Comparison of ENCODE assay signal across 15 cellular contexts in the genomic region with DNA sequence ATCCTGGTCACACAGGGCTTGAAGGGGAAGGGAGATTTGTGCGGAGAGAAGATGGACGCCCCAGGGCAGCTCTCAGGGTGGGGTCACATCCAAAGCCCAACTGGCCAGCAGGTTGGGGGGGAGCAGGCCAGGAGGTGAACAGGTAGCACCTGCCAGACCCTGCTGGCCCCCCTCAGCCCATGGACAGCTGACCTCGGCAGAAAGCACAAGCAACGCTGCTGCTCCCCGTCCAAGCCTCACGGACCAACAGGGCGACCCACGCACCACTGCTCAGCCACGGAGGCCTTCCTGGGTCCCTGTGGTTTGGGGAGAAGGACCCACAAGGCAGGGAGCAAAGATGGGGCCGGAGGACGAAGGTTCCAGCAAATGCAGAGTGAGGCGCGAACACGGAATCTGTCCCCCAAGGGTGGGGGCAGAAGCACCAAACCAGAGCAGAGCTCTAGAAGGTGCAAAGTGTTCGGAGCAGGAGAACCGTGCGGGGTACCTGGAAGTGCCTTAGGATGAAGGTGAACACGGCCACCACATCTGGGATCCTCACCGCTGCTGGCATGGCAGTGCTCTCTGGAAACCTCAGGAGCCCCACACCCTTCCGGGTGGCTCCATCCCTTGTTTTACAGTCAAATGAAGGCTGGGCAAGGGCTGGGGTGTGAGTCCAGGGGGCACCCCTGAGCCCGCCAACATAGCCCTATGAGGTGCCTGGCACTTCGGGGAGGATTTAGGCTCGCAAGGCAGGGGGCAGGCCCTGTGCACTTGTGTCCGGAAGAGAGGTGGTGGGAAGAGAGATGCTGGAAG. TPM values are rescaled to one million over a fixed set of nuclear protein-coding genes. Genes with fewer than 3 reads are reported as not detected.
DNase-seq lines count a peak whose midpoint lies in the region; TF ChIP-seq lines count a peak whose summit lies in the region.
"Had no signal": no experiment of that assay in that cellular context is flagged by ENCODE, and none has a peak within 500 bp of the region (broad histone marks: within the 10 kb centered on the region; RNA-seq: fewer than 3 reads in every experiment).

No MANE protein-coding gene starts in this region.

- TF ChIP-seq EP300 in transverse colon (IDR thresholded peaks at IDR 0.05; ENCODE audit: low read depth) = no peak

- in situ Hi-C loops in mammary epithelial cell (cut with MboI; ENCODE audit: low sequenced_read_pairs in 2 of 2) (no loop called here), transverse colon (cut with MboI; ENCODE audit: low pct_ligation_motif_present in 1 of 4, low pct_unique_long_range_greater_than_20kb in 1 of 4, low sequenced_read_pairs in 3 of 4) (no loop called here)

- no peaks in the 10 kb centered on the region for H3K27me3 Mint-ChIP-seq in MCF 10A (ENCODE audit: insufficient read depth, unreplicated experiment)

- no peak overlapping the region for H3K4me2 ChIP-seq in mammary epithelial cell (ENCODE audit: insufficient read depth, low read depth, low read length)

- H3K4me1 ChIP-seq in mammary epithelial cell (ENCODE audit: insufficient read depth, low read length) = peaks cover 26% of the 10 kb centered on the region
- peaks cover 14 to 30% of the 10 kb centered on the region in 2 donors for H3K4me1 ChIP-seq in esophagus (ENCODE audit: control insufficient read depth in 2 of 2, insufficient read depth in 2 of 2, low read length in 1 of 2)
- H3K4me1 ChIP-seq in neutrophil (ENCODE audit: control insufficient read depth in 1 of 2, insufficient read depth in 1 of 2, low read depth in 1 of 2, low read length in 1 of 2) = peaks cover 100% of the 10 kb centered on the region in 2 experiments
- peaks cover 27 to 69% (median 38%) of the 10 kb centered on the region in 4 donors for H3K4me1 ChIP-seq in transverse colon

- intact Hi-C loops in MCF 10A (cut with micrococcal nuclease) (loop anchor here (5.0 kb wide), 1 partner anchor 37 kb away; no protein-coding TSS in a partner anchor), mammary epithelial cell (cut with micrococcal nuclease) (loop anchor here (5.0 kb wide), 1 partner anchor 43 kb away; the partner anchor contains the start of gene USP36), transverse colon (cut with DNase I; ENCODE audit: low total_unique reads) (loop anchor here (5.0 kb wide), 1 partner anchor 37 kb away; no protein-coding TSS in a partner anchor)

- no peaks in the 10 kb centered on the region for H3K36me3 ChIP-seq in mammary epithelial cell (ENCODE audit: insufficient read depth, low read length)
- H3K36me3 ChIP-seq in esophagus (ENCODE audit: control insufficient read depth in 2 of 2, insufficient read depth in 2 of 2, low read length in 1 of 2) = no peaks in the 10 kb centered on the region
- peaks cover 14% of the 10 kb centered on the region for H3K36me3 ChIP-seq in neutrophil
- H3K36me3 ChIP-seq in transverse colon = no peaks in the 10 kb centered on the region

- no peak for TF ChIP-seq POLR2A in transverse colon (IDR thresholded peaks at IDR 0.05)

- H3K27ac Mint-ChIP-seq in MCF 10A (ENCODE audit: low read depth, unreplicated experiment) = peak overlapping the region; percentile 91

- H2AFZ ChIP-seq in mammary epithelial cell (ENCODE audit: low read depth, low read length) = no peak overlapping the region

- POLR2A ChIA-PET in MCF 10A (lab: Yijun Ruan, JAX) = interaction anchor here (2.3 kb wide), 1 partner anchor 19 kb away, joined by 11 read pairs; no protein-coding TSS in a partner anchor

- H3K9ac ChIP-seq in mammary epithelial cell (ENCODE audit: insufficient read depth, low read length) = no peak overlapping the region

- no peak overlapping the region for H3K4me3 ChIP-seq in mammary epithelial cell (replicated peaks in 1 of 3; ENCODE audit: insufficient read depth in 1 of 3, low read depth in 2 of 3, low read length in 3 of 3)
- H3K4me3 ChIP-seq in esophagus (ENCODE audit: low read depth in 1 of 2, low read length in 2 of 2) = no peak overlapping the region
- H3K4me3 ChIP-seq in neutrophil (ENCODE audit: low read depth in 1 of 2, low read length in 1 of 2) = peak overlapping the region; percentile 58 to 63
- no peak overlapping the region for H3K4me3 ChIP-seq in transverse colon

- peak overlapping the region; percentile 58 for H3K4me3 Mint-ChIP-seq in MCF 10A (ENCODE audit: unreplicated experiment)
- H3K4me3 Mint-ChIP-seq: central memory CD8-positive, alpha-beta T cell had no signal

- H4K20me1 ChIP-seq in mammary epithelial cell (ENCODE audit: insufficient read depth, low read length) = no peaks in the 10 kb centered on the region

- H3K27ac ChIP-seq in mammary epithelial cell (ENCODE audit: insufficient read depth, low read depth, low read length) (no peak overlapping the region), esophagus (ENCODE audit: low read depth in 2 of 2, low read length in 1 of 2) (peak overlapping the region; percentile 80 to 93), neutrophil (peak overlapping the region; percentile 93), transverse colon (peak overlapping the region; percentile 84 to 93 (median 88))

- TF ChIP-seq CTCF in MCF 10A (IDR thresholded peaks at IDR 0.05; ENCODE audit: unreplicated experiment) (no peak), mammary epithelial cell (conservative IDR thresholded peaks at IDR 0.05 in 1 of 2, IDR thresholded peaks at IDR 0.05 in 1 of 2; ENCODE audit: extremely low read depth in 1 of 2, insufficient read depth in 1 of 2, low read depth in 1 of 2, low read length in 2 of 2) (no peak), neutrophil (IDR thresholded peaks at IDR 0.05) (no peak), transverse colon (IDR thresholded peaks at IDR 0.05) (no peak)

- no TSS peak for BruUV-seq in MCF 10A (replicated peaks; lab: Mats Ljungman, UMichigan)
- BruUV-seq in mammary epithelial cell (replicated peaks; lab: Mats Ljungman, UMichigan) = no TSS peak

- WGBS in mammary epithelial cell (ENCODE audit: low coverage, missing lambda C conversion rate) = 94% methylated on average over 14 of the region's 24 CpGs
- WGBS in esophagus, 2 donors = 89 to 92% methylated on average over 24 of the region's 24 CpGs
- WGBS in transverse colon (ENCODE audit: low coverage in 1 of 2), 2 donors = 91% methylated on average over 24 of the region's 24 CpGs; no CpG with 5 or more reads in 1 of the 2 donors

- CTCF ChIA-PET in MCF 10A (lab: Yijun Ruan, JAX) = interaction anchor here (0.7 to 2.0 kb wide), 3 partner anchors 9 to 105 kb away, joined by 3 to 4 read pairs (median 4); no protein-coding TSS in a partner anchor
- CTCF ChIA-PET in mammary epithelial cell (lab: Charles Lee; ENCODE audit: low non-redundant PET) = no interaction called here

- H3K4me1 Mint-ChIP-seq in MCF 10A (ENCODE audit: insufficient read depth, unreplicated experiment) = peaks cover 21% of the 10 kb centered on the region
- H3K4me1 Mint-ChIP-seq: central memory CD8-positive, alpha-beta T cell had no signal

- H3K27me3 ChIP-seq in mammary epithelial cell (ENCODE audit: insufficient read depth, low read length) (no peaks in the 10 kb centered on the region), esophagus (ENCODE audit: control insufficient read depth in 1 of 2, insufficient read depth in 2 of 2, low read length in 2 of 2) (no peaks in the 10 kb centered on the region), neutrophil (no peaks in the 10 kb centered on the region), transverse colon (no peaks in the 10 kb centered on the region)
- H3K27me3 ChIP-seq: MG63 had no signal

- H3K9me3 Mint-ChIP-seq in MCF 10A (ENCODE audit: unreplicated experiment) = no peaks in the 10 kb centered on the region
- H3K9me3 Mint-ChIP-seq: central memory CD8-positive, alpha-beta T cell had no signal

- DNase-seq in MCF 10A (ENCODE audit: unreplicated experiment) (no peak), mammary epithelial cell (no peak), transverse colon (no peak), ureter (ENCODE audit: low spot score) (no peak), OCI-M1 (lab: John Stamatoyannopoulos, UW) (no peak)
- no peak for DNase-seq in stimulated activated naive CD4-positive, alpha-beta T cell (lab: John Stamatoyannopoulos, UW)
- DNase-seq: 8988T; activated T-cell treated with anti-CD3 and anti-CD28 coated beads, Interleukin-2, amount 50 U/mL, for 48 hours; DMS79; MG63; SIG-M5 had no signal

- dilution Hi-C loops in mammary epithelial cell (cut with HindIII; ENCODE audit: low sequenced_read_pairs) = no loop called here

- no peaks in the 10 kb centered on the region for H3K9me3 ChIP-seq in mammary epithelial cell (replicated peaks; ENCODE audit: insufficient read depth, low read length)
- peaks cover 0 to 3% of the 10 kb centered on the region in 2 donors for H3K9me3 ChIP-seq in esophagus (ENCODE audit: control insufficient read depth in 2 of 2, insufficient read depth in 1 of 2, low read depth in 1 of 2, low read length in 1 of 2)
- H3K9me3 ChIP-seq in neutrophil = no peaks in the 10 kb centered on the region
- no peaks in the 10 kb centered on the region for H3K9me3 ChIP-seq in transverse colon
- H3K9me3 ChIP-seq: MG63 had no signal

- H3K36me3 Mint-ChIP-seq in MCF 10A (ENCODE audit: insufficient read depth, unreplicated experiment) = no peaks in the 10 kb centered on the region

- H3K79me2 ChIP-seq in mammary epithelial cell (ENCODE audit: insufficient read depth, low read length) = no peaks in the 10 kb centered on the region

RNA-seq across cellular contexts. Expression of gene CEP295NL, which starts 17.9 kb away (rescaled TPM):
- 0.68 and 0.86 TPM in 2 replicates for total RNA-seq in MCF 10A (2022)
- under 1 TPM; 0.49 to 0.50 TPM for total RNA-seq in mammary epithelial cell
- polyA plus RNA-seq in mammary epithelial cell = not detected
- not detected for polyA minus RNA-seq in mammary epithelial cell
- 1 to 10 TPM in 1 of 2 donors, under 1 TPM in 1; 0.25 to 3.5 TPM for polyA plus RNA-seq in esophagus
- total RNA-seq in transverse colon = 1 to 10 TPM; 1.8 to 3.0 (median 2.5) TPM
- 5.2 TPM for total RNA-seq in ureter
- polyA plus RNA-seq: liver had no signal

RNA-seq across cellular contexts. Expression of gene TIMP2, which starts 40.1 kb away (rescaled TPM):
- total RNA-seq in MCF 10A (2022) (24.8 and 35.1 TPM in 2 replicates), mammary epithelial cell (10 to 100 TPM; 20.7 to 31.2 TPM), transverse colon (10 to 100 TPM; 32.2 to 70.7 (median 54.6) TPM), ureter (118 TPM)
- polyA plus RNA-seq in mammary epithelial cell (11.5 TPM), esophagus (10 to 100 TPM; 30.6 to 39.5 TPM)
- polyA minus RNA-seq in mammary epithelial cell = 19.6 TPM

RNA-seq across cellular contexts. Expression of gene USP36, which starts 44.5 kb away (rescaled TPM):
- 118 and 119 TPM in 2 replicates for total RNA-seq in MCF 10A (2022)
- total RNA-seq in mammary epithelial cell = 10 to 100 TPM; 35.7 to 80.8 TPM
- polyA plus RNA-seq in mammary epithelial cell = 23.7 TPM
- 73.4 TPM for polyA minus RNA-seq in mammary epithelial cell
- 10 to 100 TPM; 17.0 to 17.6 TPM for polyA plus RNA-seq in esophagus
- 10 to 100 TPM; 28.5 to 96.5 (median 63.5) TPM for total RNA-seq in transverse colon
- 92.0 TPM for total RNA-seq in ureter

Comparison
In these comparisons a context has a peak if more than half of its experiments do, and no peak if none do; other contexts are left out.
1. H3K4me3 ChIP-seq: peak in neutrophil (2 of 2); none in mammary epithelial cell (0 of 3), esophagus (0 of 2) and transverse colon (0 of 4).